32 cellular contexts compared by ENCODE assay signal in the genomic region with DNA sequence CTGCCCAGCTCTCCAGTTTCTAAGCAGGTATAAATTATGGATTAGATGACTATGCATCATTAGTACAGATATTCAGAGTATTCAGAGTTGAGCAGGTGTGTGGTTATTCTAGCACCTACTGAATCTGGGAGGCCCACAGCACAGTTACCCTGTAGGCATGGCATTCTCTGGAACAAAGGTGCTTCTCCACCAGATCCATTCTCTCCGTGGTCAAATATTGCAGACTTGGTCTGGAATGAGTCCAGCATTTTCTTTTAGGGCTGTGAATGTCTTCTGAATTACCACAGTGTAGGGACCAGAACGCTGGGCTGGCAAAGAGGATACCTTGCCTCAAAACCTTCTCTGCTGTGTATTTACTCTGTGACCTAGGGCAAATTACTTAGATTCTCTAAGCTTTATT.
"Had no signal": no experiment of that assay in that cellular context is flagged by ENCODE, and none has a peak within 500 bp of the region (broad histone marks: within the 10 kb centered on the region; RNA-seq: fewer than 3 reads in every experiment).

No MANE protein-coding gene starts in this region.

- H3K27ac Mint-ChIP-seq: activated B cell treated with CpG ODN at 0.5 μM for 24 hours; activated CD8-positive, alpha-beta memory T cell treated with anti-CD3 and anti-CD28 coated beads, Interleukin-2, amount 10 ng/mL, durations not matched to agents 7 days and 5 days; activated CD8-positive, alpha-beta T cell treated with anti-CD3 and anti-CD28 coated beads for 36 hours; activated naive CD4-positive, alpha-beta T cell treated with anti-CD3 and anti-CD28 coated beads, Interleukin-2, amount 10 ng/mL, durations not matched to agents 7 days and 5 days; activated naive CD4-positive, alpha-beta T cell treated with anti-CD3 and anti-CD28 coated beads, Interleukin-2, amount 50 U/mL, for 72 hours; activated naive CD8-positive, alpha-beta T cell treated with anti-CD3 and anti-CD28 coated beads, Interleukin-2, amount 10 ng/mL, durations not matched to agents 7 days and 5 days; activated T-helper 1 cell treated with anti-CD3 and anti-CD28 coated beads, Interleukin-12 subunit alpha, Interleukin-12 subunit beta, Interleukin-2, Interleukin-4 antibody, amounts not matched to agents 30 ng/mL and 10 ng/mL and 1 ng/mL, durations not matched to agents 14 hours and 24 hours and 36 hours; brain; endodermal cell; T-helper 17 cell; T-helper 2 cell treated with Interferon-gamma antibody and Interleukin-4, amounts not matched to agents 5 μg/mL and 100 μg/mL, for 36 hours had no signal

- DNase-seq: activated B cell treated with CpG ODN at 0.5 μM for 24 hours; activated CD4-positive, alpha-beta T cell treated with anti-CD3 and anti-CD28 coated beads for 48 hours; activated CD4-positive, alpha-beta T cell treated with anti-CD3 and anti-CD28 coated beads, Interleukin-2, amount 50 U/mL, for 1 hour; activated CD4-positive, alpha-beta T cell treated with anti-CD3 and anti-CD28 coated beads, Interleukin-2, amount 50 U/mL, for 48 hours; activated CD8-positive, alpha-beta memory T cell treated with anti-CD3 and anti-CD28 coated beads, Interleukin-2, amount 10 ng/mL, durations not matched to agents 7 days and 5 days; activated CD8-positive, alpha-beta memory T cell treated with anti-CD3 and anti-CD28 coated beads, Interleukin-2, amount 50 U/mL, for 4 hours; activated CD8-positive, alpha-beta T cell treated with anti-CD3 and anti-CD28 coated beads for 36 hours; activated gamma-delta T cell; activated naive CD4-positive, alpha-beta T cell; activated naive CD4-positive, alpha-beta T cell treated with anti-CD3 and anti-CD28 coated beads, Interleukin-2, amount 10 ng/mL, durations not matched to agents 7 days and 5 days; activated naive CD8-positive, alpha-beta T cell treated with anti-CD3 and anti-CD28 coated beads, Interleukin-2, amount 10 ng/mL, durations not matched to agents 7 days and 5 days; activated T-cell treated with anti-CD3 and anti-CD28 coated beads, Interleukin-2, amount 50 U/mL, for 1 hour; activated T-cell treated with anti-CD3 and anti-CD28 coated beads, Interleukin-2, amount 50 U/mL, for 48 hours; central memory CD4-positive, alpha-beta T cell; cerebellar nuclear complex; colonic mucosa; effector CD8-positive, alpha-beta T cell; endodermal cell; head of caudate nucleus; T-helper 1 cell; T-helper 17 cell; T1000; WERI-Rb-1 had no signal

- ATAC-seq: activated CD4-positive, CD25-positive, alpha-beta regulatory T cell treated with anti-CD3 and anti-CD28 coated beads, Interleukin-2, amount 50 U/mL, for 24 hours; activated CD8-positive, alpha-beta memory T cell treated with anti-CD3 and anti-CD28 coated beads, Interleukin-2, amount 10 ng/mL, durations not matched to agents 7 days and 5 days; activated CD8-positive, alpha-beta T cell treated with anti-CD3 and anti-CD28 coated beads for 36 hours; activated naive CD4-positive, alpha-beta T cell treated with anti-CD3 and anti-CD28 coated beads, Interleukin-2, amount 50 U/mL, for 72 hours; esophagus mucosa; T-helper 17 cell had no signal

- H3K9me3 Mint-ChIP-seq: activated B cell treated with CpG ODN at 0.5 μM for 24 hours; activated CD8-positive, alpha-beta T cell treated with anti-CD3 and anti-CD28 coated beads for 36 hours; activated naive CD4-positive, alpha-beta T cell treated with anti-CD3 and anti-CD28 coated beads, Interleukin-2, amount 10 ng/mL, durations not matched to agents 7 days and 5 days; activated naive CD4-positive, alpha-beta T cell treated with anti-CD3 and anti-CD28 coated beads, Interleukin-2, amount 50 U/mL, for 72 hours; activated naive CD8-positive, alpha-beta T cell treated with anti-CD3 and anti-CD28 coated beads, Interleukin-2, amount 10 ng/mL, durations not matched to agents 7 days and 5 days; activated T-helper 1 cell treated with anti-CD3 and anti-CD28 coated beads, Interleukin-12 subunit alpha, Interleukin-12 subunit beta, Interleukin-2, Interleukin-4 antibody, amounts not matched to agents 30 ng/mL and 10 ng/mL and 1 ng/mL, durations not matched to agents 14 hours and 24 hours and 36 hours; brain; endodermal cell; T-helper 2 cell treated with Interferon-gamma antibody and Interleukin-4, amounts not matched to agents 5 μg/mL and 100 μg/mL, for 36 hours had no signal

- H3K27ac ChIP-seq: ascending aorta, breast epithelium, cardiac muscle cell, colonic mucosa, WERI-Rb-1 had no signal

- H3K9me3 ChIP-seq: ascending aorta, breast epithelium, colonic mucosa had no signal

- H3K27me3 Mint-ChIP-seq: activated B cell treated with CpG ODN at 0.5 μM for 24 hours; activated CD8-positive, alpha-beta memory T cell treated with anti-CD3 and anti-CD28 coated beads, Interleukin-2, amount 10 ng/mL, durations not matched to agents 7 days and 5 days; activated CD8-positive, alpha-beta T cell treated with anti-CD3 and anti-CD28 coated beads for 36 hours; activated naive CD4-positive, alpha-beta T cell treated with anti-CD3 and anti-CD28 coated beads, Interleukin-2, amount 10 ng/mL, durations not matched to agents 7 days and 5 days; activated naive CD8-positive, alpha-beta T cell treated with anti-CD3 and anti-CD28 coated beads, Interleukin-2, amount 10 ng/mL, durations not matched to agents 7 days and 5 days; T-helper 17 cell had no signal

- H3K4me3 ChIP-seq: ascending aorta, breast epithelium, cardiac muscle cell, colonic mucosa had no signal

- H3K4me1 ChIP-seq: breast epithelium, colonic mucosa had no signal

- H3K4me1 Mint-ChIP-seq: activated naive CD4-positive, alpha-beta T cell treated with anti-CD3 and anti-CD28 coated beads, Interleukin-2, amount 10 ng/mL, durations not matched to agents 7 days and 5 days had no signal

- H3K36me3 Mint-ChIP-seq: activated CD8-positive, alpha-beta memory T cell treated with anti-CD3 and anti-CD28 coated beads, Interleukin-2, amount 10 ng/mL, durations not matched to agents 7 days and 5 days; activated naive CD4-positive, alpha-beta T cell treated with anti-CD3 and anti-CD28 coated beads, Interleukin-2, amount 50 U/mL, for 72 hours; activated naive CD8-positive, alpha-beta T cell treated with anti-CD3 and anti-CD28 coated beads, Interleukin-2, amount 10 ng/mL, durations not matched to agents 7 days and 5 days; brain had no signal

- H3K4me3 Mint-ChIP-seq: activated B cell treated with CpG ODN at 0.5 μM for 24 hours; activated CD8-positive, alpha-beta memory T cell treated with anti-CD3 and anti-CD28 coated beads, Interleukin-2, amount 10 ng/mL, durations not matched to agents 7 days and 5 days; activated CD8-positive, alpha-beta T cell treated with anti-CD3 and anti-CD28 coated beads for 36 hours; activated naive CD4-positive, alpha-beta T cell treated with anti-CD3 and anti-CD28 coated beads, Interleukin-2, amount 10 ng/mL, durations not matched to agents 7 days and 5 days; activated naive CD8-positive, alpha-beta T cell treated with anti-CD3 and anti-CD28 coated beads, Interleukin-2, amount 10 ng/mL, durations not matched to agents 7 days and 5 days; activated T-helper 1 cell treated with anti-CD3 and anti-CD28 coated beads, Interleukin-12 subunit alpha, Interleukin-12 subunit beta, Interleukin-2, Interleukin-4 antibody, amounts not matched to agents 30 ng/mL and 10 ng/mL and 1 ng/mL, durations not matched to agents 14 hours and 24 hours and 36 hours; brain; endodermal cell; T-helper 17 cell; T-helper 2 cell treated with Interferon-gamma antibody and Interleukin-4, amounts not matched to agents 5 μg/mL and 100 μg/mL, for 36 hours had no signal

- H3K27me3 ChIP-seq: ascending aorta, breast epithelium, cardiac muscle cell, colonic mucosa had no signal

- H3K36me3 ChIP-seq: ascending aorta, breast epithelium, cardiac muscle cell, colonic mucosa, WERI-Rb-1 had no signal
